Comparison of ENCODE assay signal across 9 cellular contexts in genomic region chr12:92506460-92506859, GRCh38.
A peak's percentile ranks its signal among the peaks of the same experiment; 100 is the strongest.
DNase-seq lines count a peak whose midpoint lies in the region; ATAC-seq, FAIRE-seq and TF ChIP-seq lines count a peak whose summit lies in the region.
"Had no signal": no experiment of that assay in that cellular context is flagged by ENCODE, and none has a peak within 500 bp of the region (broad histone marks: within the 10 kb centered on the region; RNA-seq: fewer than 3 reads in every experiment).

No MANE protein-coding gene starts in this region.

- no peak overlapping the region for H3K4me3 ChIP-seq in BLaER1 treated with 17β-estradiol and CSF1 and Interleukin-3, amounts not matched to agents 10 nM and 100 nM
- H3K4me3 ChIP-seq in bronchial epithelial cell (ENCODE audit: low read depth, low read length) = no peak overlapping the region
- no peak overlapping the region for H3K4me3 ChIP-seq in muscle layer of colon (ENCODE audit: low read depth in 1 of 2, low read length in 2 of 2)

- no peaks in the 10 kb centered on the region for H4K20me1 ChIP-seq in BLaER1 treated with 17β-estradiol and CSF1 and Interleukin-3, amounts not matched to agents 10 nM and 100 nM

- H3K4me1 ChIP-seq in BLaER1 treated with 17β-estradiol and CSF1 and Interleukin-3, amounts not matched to agents 10 nM and 100 nM = peaks cover 61 to 82% (median 65%) of the 10 kb centered on the region in 10 experiments
- peaks cover 38% of the 10 kb centered on the region for H3K4me1 ChIP-seq in muscle layer of colon (ENCODE audit: insufficient read depth, low read length)

- H3K9ac ChIP-seq in BLaER1 treated with 17β-estradiol and CSF1 and Interleukin-3, amounts not matched to agents 10 nM and 100 nM = peak overlapping the region in 10 of 11 experiments; percentile 50 to 86 (median 80); a peak in 17 of 22 replicates
- no peak overlapping the region for H3K9ac ChIP-seq in muscle layer of colon (ENCODE audit: low read length)

- ATAC-seq in GM19035 (IDR thresholded peaks at IDR 0.05; ENCODE audit: unreplicated experiment) (no peak), GM19328 (IDR thresholded peaks at IDR 0.05; ENCODE audit: unreplicated experiment) (no peak)

- H3K9me3 ChIP-seq in BLaER1 treated with 17β-estradiol and CSF1 and Interleukin-3, amounts not matched to agents 10 nM and 100 nM (replicated peaks in 1 of 11) = peaks cover 0 to 24% (median 17%) of the 10 kb centered on the region in 11 experiments; a peak in 13 of 22 replicates
- no peaks in the 10 kb centered on the region for H3K9me3 ChIP-seq in muscle layer of colon (ENCODE audit: low read length)

- peak overlapping the region; percentile 69 to 90 (median 85) for H3K4me2 ChIP-seq in BLaER1 treated with 17β-estradiol and CSF1 and Interleukin-3, amounts not matched to agents 10 nM and 100 nM

- H3K36me3 ChIP-seq in BLaER1 treated with 17β-estradiol and CSF1 and Interleukin-3, amounts not matched to agents 10 nM and 100 nM = no peaks in the 10 kb centered on the region
- no peaks in the 10 kb centered on the region for H3K36me3 ChIP-seq in bronchial epithelial cell (ENCODE audit: control insufficient read depth, insufficient read depth, low read length)
- H3K36me3 ChIP-seq in muscle layer of colon (ENCODE audit: insufficient read depth, low read length) = no peaks in the 10 kb centered on the region

- peak overlapping the region; percentile 88 to 97 (median 95); a peak in 21 of 22 replicates for H3K27ac ChIP-seq in BLaER1 treated with 17β-estradiol and CSF1 and Interleukin-3, amounts not matched to agents 10 nM and 100 nM
- peak overlapping the region; percentile 12 for H3K27ac ChIP-seq in muscle layer of colon (ENCODE audit: low read depth, low read length)

- H3K27me3 ChIP-seq in BLaER1 treated with 17β-estradiol and CSF1 and Interleukin-3, amounts not matched to agents 10 nM and 100 nM = no peaks in the 10 kb centered on the region
- H3K27me3 ChIP-seq in bronchial epithelial cell (ENCODE audit: control insufficient read depth, insufficient read depth, low read length) = no peaks in the 10 kb centered on the region
- H3K27me3 ChIP-seq in muscle layer of colon (ENCODE audit: control insufficient read depth in 1 of 2, insufficient read depth in 2 of 2, low read length in 2 of 2) = no peaks in the 10 kb centered on the region

- TF ChIP-seq CTCF in bronchial epithelial cell (IDR thresholded peaks at IDR 0.05; ENCODE audit: insufficient read depth, low read length, severe bottlenecking) = no peak

- FAIRE-seq in bronchial epithelial cell (lab: Jason Lieb, UNC) = no peak

- DNase-seq in NCI-H146 (lab: John Stamatoyannopoulos, UW) (peak; percentile 12), bronchial epithelial cell (ENCODE audit: low read depth) (peak; percentile 33), GM19238 (ENCODE audit: insufficient read length, low spot score) (no peak)
- no peak for DNase-seq in stimulated activated CD4-positive, alpha-beta T cell treated with anti-CD3 and anti-CD28 coated beads, Interleukin-15, amount 100 ng/mL, for 24 hours
- DNase-seq: NCI-H226 had no signal

Comparison
In these comparisons a context has a peak if more than half of its experiments do, and no peak if none do; other contexts are left out.
1. DNase-seq: peak in NCI-H146 (single experiment) and bronchial epithelial cell (single experiment); none in GM19238 (single experiment) and stimulated activated CD4-positive, alpha-beta T cell treated with anti-CD3 and anti-CD28 coated beads, Interleukin-15, amount 100 ng/mL, for 24 hours (single experiment).